ENCODE assay signal across 1 cellular context in genomic region chr3:126517291-126517951, GRCh38.
TF ChIP-seq lines count a peak whose summit lies in the region.

Gene UROC1 (minus strand): TSS chr3:126517773. CDS start chr3:126517719, 54 bp downstream.

TF ChIP-seq in liver, 16 proteins besides CTCF, POLR2A, EP300 and RAD21 (continued from another document):
- peak; percentile 23 for TF ChIP-seq HNF4G (IDR thresholded peaks at IDR 0.05)
